ENCODE assay signal across 27 cellular contexts in the genomic region with DNA sequence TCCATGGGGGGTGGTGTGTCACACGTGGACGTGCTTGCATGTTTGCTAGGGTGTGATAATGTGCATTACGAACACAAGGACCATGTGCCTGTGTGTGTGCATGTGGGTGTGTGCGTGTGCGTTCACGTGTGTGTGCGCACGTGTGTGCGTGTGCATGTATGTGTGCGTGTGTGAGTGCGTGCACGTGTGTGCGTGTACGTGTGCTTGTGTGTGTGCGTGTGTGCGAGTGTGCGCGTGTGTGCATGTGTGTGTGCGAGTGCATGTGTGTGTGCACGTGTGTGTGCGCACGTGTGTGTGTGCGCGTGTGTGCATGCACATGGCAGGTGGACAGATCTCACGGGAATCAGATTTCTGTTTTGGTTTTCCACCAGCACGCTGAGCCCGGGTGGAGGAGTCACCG. TPM values are rescaled to one million over a fixed set of nuclear protein-coding genes. Genes with fewer than 3 reads are reported as not detected.
DNase-seq lines count a peak whose midpoint lies in the region; ATAC-seq, FAIRE-seq and TF ChIP-seq lines count a peak whose summit lies in the region.
"Had no signal": no experiment of that assay in that cellular context is flagged by ENCODE, and none has a peak within 500 bp of the region (broad histone marks: within the 10 kb centered on the region; RNA-seq: fewer than 3 reads in every experiment).

No MANE protein-coding gene starts in this region.

- H3K4me1 Mint-ChIP-seq in activated naive CD8-positive, alpha-beta T cell treated with anti-CD3 and anti-CD28 coated beads, Interleukin-2, amount 10 ng/mL, durations not matched to agents 7 days and 5 days = peaks cover 14% of the 10 kb centered on the region
- peaks cover 19% of the 10 kb centered on the region for H3K4me1 Mint-ChIP-seq in neural progenitor cell
- H3K4me1 Mint-ChIP-seq: activated B cell treated with CpG ODN at 0.5 μM for 24 hours had no signal

- peaks cover 42% of the 10 kb centered on the region for H4K20me1 ChIP-seq in BLaER1
- H4K20me1 ChIP-seq in neural progenitor cell (ENCODE audit: low read depth) = no peaks in the 10 kb centered on the region

- no peaks in the 10 kb centered on the region for H3K79me2 ChIP-seq in neural progenitor cell (ENCODE audit: low read depth)

- H3K4me1 ChIP-seq in BLaER1 (peaks cover 39% of the 10 kb centered on the region), neural progenitor cell (no peaks in the 10 kb centered on the region)
- H3K4me1 ChIP-seq: upper lobe of left lung had no signal

- TF ChIP-seq POLR2A in GM18951 (IDR thresholded peaks at IDR 0.05; ENCODE audit: extremely low read depth, insufficient read depth, insufficient read length) (peak; percentile 13), GM12892 (IDR thresholded peaks at IDR 0.05; ENCODE audit: low read depth, low read length) (no peak)

- H3K36me3 ChIP-seq in BLaER1 = peaks cover 92% of the 10 kb centered on the region
- H3K36me3 ChIP-seq in neural progenitor cell = no peaks in the 10 kb centered on the region

- H3K4me3 ChIP-seq in BLaER1 = no peak overlapping the region
- no peak overlapping the region for H3K4me3 ChIP-seq in neural progenitor cell
- H3K4me3 ChIP-seq: skin epidermis, upper lobe of left lung had no signal

- no peaks in the 10 kb centered on the region for H3K9me3 Mint-ChIP-seq in activated naive CD8-positive, alpha-beta T cell treated with anti-CD3 and anti-CD28 coated beads, Interleukin-2, amount 10 ng/mL, durations not matched to agents 7 days and 5 days
- no peaks in the 10 kb centered on the region for H3K9me3 Mint-ChIP-seq in neural progenitor cell
- H3K9me3 Mint-ChIP-seq: activated B cell treated with CpG ODN at 0.5 μM for 24 hours; activated naive CD4-positive, alpha-beta T cell treated with anti-CD3 and anti-CD28 coated beads, Interleukin-2, amount 50 U/mL, for 72 hours; IgD-negative memory B cell had no signal

- no peaks in the 10 kb centered on the region for H3F3A ChIP-seq in neural progenitor cell (ENCODE audit: low read depth)

- in situ Hi-C loops in GM18951 (cut with MboI; ENCODE audit: low sequenced_read_pairs, unreplicated experiment) = no loop called here

- H3K9me3 ChIP-seq in BLaER1 = no peaks in the 10 kb centered on the region
- H3K9me3 ChIP-seq in neural progenitor cell (ENCODE audit: low read depth) = no peaks in the 10 kb centered on the region
- H3K9me3 ChIP-seq: upper lobe of left lung had no signal

- ATAC-seq in activated naive CD8-positive, alpha-beta T cell treated with anti-CD3 and anti-CD28 coated beads, Interleukin-2, amount 10 ng/mL, durations not matched to agents 7 days and 5 days (ENCODE audit: low read depth) = no peak
- ATAC-seq: activated naive CD4-positive, alpha-beta T cell treated with anti-CD3 and anti-CD28 coated beads, Interleukin-2, amount 50 U/mL, for 72 hours; HCT116; SK-N-SH treated with all-trans-retinoic acid at 6 μM for 48 hours had no signal

- H3K4me2 ChIP-seq in BLaER1 (peak overlapping the region; percentile 72), neural progenitor cell (no peak overlapping the region)

- no peaks in the 10 kb centered on the region for H3K27me3 Mint-ChIP-seq in activated naive CD8-positive, alpha-beta T cell treated with anti-CD3 and anti-CD28 coated beads, Interleukin-2, amount 10 ng/mL, durations not matched to agents 7 days and 5 days
- peaks cover 2% of the 10 kb centered on the region for H3K27me3 Mint-ChIP-seq in neural progenitor cell (ENCODE audit: insufficient read depth, low read depth)
- H3K27me3 Mint-ChIP-seq: activated B cell treated with CpG ODN at 0.5 μM for 24 hours, IgD-negative memory B cell had no signal

- no peak for FAIRE-seq in GM12892 (lab: Jason Lieb, UNC)
- FAIRE-seq: GM19239 had no signal

- no peak for DNase-seq in activated naive CD8-positive, alpha-beta T cell treated with anti-CD3 and anti-CD28 coated beads, Interleukin-2, amount 10 ng/mL, durations not matched to agents 7 days and 5 days
- DNase-seq in neural progenitor cell (ENCODE audit: low spot score) (no peak), RKO (ENCODE audit: low spot score) (no peak), GM12892 (ENCODE audit: insufficient read length) (no peak), anterior cingulate cortex (lab: John Stamatoyannopoulos, UW) (no peak)
- DNase-seq: ACHN; activated B cell treated with CpG ODN at 0.5 μM for 24 hours; activated CD4-positive, alpha-beta T cell treated with anti-CD3 and anti-CD28 coated beads, Interleukin-2, amount 50 U/mL, for 48 hours; C1 segment of cervical spinal cord; Calu3; cerebellar nuclear complex; kidney glomerular epithelial cell; mammary epithelial cell; NCI-H1417; NCI-H2081; NCI-H774; stimulated activated CD4-positive, alpha-beta T cell treated with anti-CD3 and anti-CD28 coated beads, Interleukin-1b, Interleukin-23, amount 100 ng/mL, for 48 hours; T1000; upper lobe of left lung had no signal

- no peak overlapping the region for H3K4me3 Mint-ChIP-seq in activated naive CD8-positive, alpha-beta T cell treated with anti-CD3 and anti-CD28 coated beads, Interleukin-2, amount 10 ng/mL, durations not matched to agents 7 days and 5 days
- H3K4me3 Mint-ChIP-seq in neural progenitor cell = no peak overlapping the region
- H3K4me3 Mint-ChIP-seq: activated B cell treated with CpG ODN at 0.5 μM for 24 hours, IgD-negative memory B cell had no signal

- H2AFZ ChIP-seq in neural progenitor cell (replicated peaks) = no peak overlapping the region

- peaks cover 43% of the 10 kb centered on the region for H3K36me3 Mint-ChIP-seq in activated naive CD8-positive, alpha-beta T cell treated with anti-CD3 and anti-CD28 coated beads, Interleukin-2, amount 10 ng/mL, durations not matched to agents 7 days and 5 days
- peaks cover 14% of the 10 kb centered on the region for H3K36me3 Mint-ChIP-seq in neural progenitor cell

- peak overlapping the region; percentile 45 for H3K27ac Mint-ChIP-seq in activated naive CD8-positive, alpha-beta T cell treated with anti-CD3 and anti-CD28 coated beads, Interleukin-2, amount 10 ng/mL, durations not matched to agents 7 days and 5 days
- H3K27ac Mint-ChIP-seq in neural progenitor cell = peak overlapping the region; percentile 53
- H3K27ac Mint-ChIP-seq: activated B cell treated with CpG ODN at 0.5 μM for 24 hours had no signal

- H3K27ac ChIP-seq in BLaER1 (0 out of 2 replicates have a peak overlapping the region, but pooled peaks have one; percentile 78), neural progenitor cell (no peak overlapping the region)
- H3K27ac ChIP-seq: upper lobe of left lung had no signal

- no peaks in the 10 kb centered on the region for H3K27me3 ChIP-seq in BLaER1
- no peaks in the 10 kb centered on the region for H3K27me3 ChIP-seq in neural progenitor cell
- H3K27me3 ChIP-seq: upper lobe of left lung had no signal

- H3K9ac ChIP-seq in BLaER1 (no peak overlapping the region), neural progenitor cell (no peak overlapping the region)

- POLR2A ChIA-PET in activated naive CD8-positive, alpha-beta T cell treated with anti-CD3 and anti-CD28 coated beads, Interleukin-2, amount 10 ng/mL, durations not matched to agents 7 days and 5 days (lab: Charles Lee) = interaction anchor here (1.2 kb wide), 1 partner anchor 29 kb away, joined by 10 read pairs; a partner anchor contains a TSS

- no peak for TF ChIP-seq CTCF in neural progenitor cell (IDR thresholded peaks at IDR 0.05)

RNA-seq across cellular contexts. Expression of a gene that starts 29.5 kb away (rescaled TPM):
- 100 to 1,000 TPM; 488 TPM for total RNA-seq in activated naive CD8-positive, alpha-beta T cell treated with anti-CD3 and anti-CD28 coated beads, Interleukin-2, amount 10 ng/mL, durations not matched to agents 7 days and 5 days
- total RNA-seq in neural progenitor cell (ENCODE audit: low replicate concordance) = 19.8 and 23.7 TPM in 2 replicates
- 98.6 TPM for polyA plus RNA-seq in GM12892 (2012; ENCODE audit: missing spikeins)

Comparison
In these comparisons a context has a peak if more than half of its experiments do, and no peak if none do; other contexts are left out.
1. RNA of a gene that starts 29.5 kb away (total RNA-seq): 488 TPM in activated naive CD8-positive, alpha-beta T cell treated with anti-CD3 and anti-CD28 coated beads, Interleukin-2, amount 10 ng/mL, durations not matched to agents 7 days and 5 days; 19.8 to 23.7 TPM in neural progenitor cell; every median in the first group is over 10 times any median in the second.